ENCODE assay signal across 10 cellular contexts in genomic region chr17:45334231-45334630, GRCh38. TPM values are rescaled to one million over a fixed set of nuclear protein-coding genes. Genes with fewer than 3 reads are reported as not detected.
DNase-seq lines count a peak whose midpoint lies in the region; ATAC-seq and TF ChIP-seq lines count a peak whose summit lies in the region.
"Had no signal": no experiment of that assay in that cellular context is flagged by ENCODE, and none has a peak within 500 bp of the region (broad histone marks: within the 10 kb centered on the region; RNA-seq: fewer than 3 reads in every experiment).

No MANE protein-coding gene starts in this region.

- H2BK120ac ChIP-seq in H9 (ENCODE audit: low read depth, low read length, poor library complexity, severe bottlenecking) = no peak overlapping the region

- no peak overlapping the region for H3K4ac ChIP-seq in H9 (ENCODE audit: low read depth, low read length)

- no peak overlapping the region for H3K18ac ChIP-seq in H9 (ENCODE audit: insufficient read length, low read depth, low read length)

- H3K23ac ChIP-seq in H9 (ENCODE audit: insufficient read length, low read depth, low read length) = no peak overlapping the region

- CTCF ChIA-PET in activated CD4-positive, alpha-beta T cell treated with anti-CD3 and anti-CD28 coated beads for 36 hours (lab: Charles Lee) = interaction anchor here (0.5 to 1.8 kb wide), 4 partner anchors 8 to 57 kb away, joined by 3 to 5 read pairs (median 4); no protein-coding TSS in a partner anchor

- TF ChIP-seq CTCF in H9 (conservative IDR thresholded peaks at IDR 0.05) = no peak
- no peak for TF ChIP-seq CTCF in WERI-Rb-1 (IDR thresholded peaks at IDR 0.05; ENCODE audit: low read depth, low read length)

- H3K36me3 Mint-ChIP-seq in H9 (ENCODE audit: insufficient read depth in 1 of 3, low read depth in 3 of 3) = no peaks in the 10 kb centered on the region
- no peaks in the 10 kb centered on the region for H3K36me3 Mint-ChIP-seq in activated CD4-positive, alpha-beta T cell treated with anti-CD3 and anti-CD28 coated beads for 36 hours (ENCODE audit: low read depth)

- no peak overlapping the region for H4K91ac ChIP-seq in H9 (ENCODE audit: insufficient read length, low read depth, low read length)

- no CpG with 5 or more reads among the region's 1 CpG for WGBS in H9 (ENCODE audit: extremely low coverage, insufficient read length, low lambda C conversion rate)

- H3K27ac ChIP-seq in BLaER1 (no peak overlapping the region), H9 (ENCODE audit: insufficient read length, low read depth, low read length) (no peak overlapping the region), WERI-Rb-1 (no peak overlapping the region)
- H3K27ac ChIP-seq: SK-N-MC had no signal

- no peaks in the 10 kb centered on the region for H3K79me2 ChIP-seq in H9 (ENCODE audit: insufficient read depth, low read length)

- H3K79me1 ChIP-seq in H9 (ENCODE audit: insufficient read depth, low read depth, low read length, poor library complexity, severe bottlenecking) = no peaks in the 10 kb centered on the region

- H2BK12ac ChIP-seq in H9 (ENCODE audit: insufficient read length, low read depth, low read length) = no peak overlapping the region

- H3K27me3 ChIP-seq in BLaER1 = no peaks in the 10 kb centered on the region
- H3K27me3 ChIP-seq in H9 (ENCODE audit: insufficient read depth, low read length) = peaks cover 6% of the 10 kb centered on the region; the same call in 1 of the 2 replicates
- no peaks in the 10 kb centered on the region for H3K27me3 ChIP-seq in WERI-Rb-1 (ENCODE audit: insufficient read depth, low read depth, severe bottlenecking)

- H4K8ac ChIP-seq in H9 (replicated peaks; ENCODE audit: insufficient read length, low read depth, low read length) = no peak overlapping the region

- no peak overlapping the region for H2BK15ac ChIP-seq in H9 (ENCODE audit: low read depth, low read length)

- H3K36me3 ChIP-seq in BLaER1 (no peaks in the 10 kb centered on the region), WERI-Rb-1 (no peaks in the 10 kb centered on the region)

- no peaks in the 10 kb centered on the region for H3K9me3 ChIP-seq in BLaER1
- no peaks in the 10 kb centered on the region for H3K9me3 ChIP-seq in H9 (ENCODE audit: control insufficient read depth, low read depth, low read length)
- no peaks in the 10 kb centered on the region for H3K9me3 ChIP-seq in WERI-Rb-1 (ENCODE audit: severe bottlenecking)

- no peak overlapping the region for H2BK20ac ChIP-seq in H9 (ENCODE audit: low read depth, low read length, poor library complexity, severe bottlenecking)

- H3K4me1 ChIP-seq in BLaER1 (peaks cover 37% of the 10 kb centered on the region), H9 (ENCODE audit: insufficient read depth, low read length) (no peaks in the 10 kb centered on the region)

- DNase-seq in H9 (peak; percentile 24), NCI-H510A (lab: John Stamatoyannopoulos, UW) (peak; percentile 87), iPS-NIHi11 (ENCODE audit: low spot score) (peak; percentile 33), WERI-Rb-1 (no peak), GM19238 (ENCODE audit: insufficient read length, low spot score) (no peak)
- DNase-seq in effector CD4-positive, alpha-beta T cell = no peak
- no peak for DNase-seq in activated CD4-positive, alpha-beta T cell treated with anti-CD3 and anti-CD28 coated beads for 36 hours

- POLR2A ChIA-PET in activated CD4-positive, alpha-beta T cell treated with anti-CD3 and anti-CD28 coated beads for 36 hours (lab: Charles Lee) = interaction anchor here (1.0 kb wide), 1 partner anchor 17 kb away, joined by 3 read pairs; the partner anchor contains the start of gene MAP3K14

- H3T11ph ChIP-seq in H9 (ENCODE audit: low read length) = no peak overlapping the region

- H3K4me3 ChIP-seq in BLaER1 (no peak overlapping the region), WERI-Rb-1 (ENCODE audit: low read depth, low read length) (no peak overlapping the region)
- H3K4me3 ChIP-seq: lung, SK-N-MC had no signal

- no peaks in the 10 kb centered on the region for H3K23me2 ChIP-seq in H9 (ENCODE audit: insufficient read length, low read depth, low read length, poor library complexity, severe bottlenecking)

- peaks cover 35% of the 10 kb centered on the region for H3K27me3 Mint-ChIP-seq in H9 (ENCODE audit: low read depth)
- no peaks in the 10 kb centered on the region for H3K27me3 Mint-ChIP-seq in activated CD4-positive, alpha-beta T cell treated with anti-CD3 and anti-CD28 coated beads for 36 hours

- no peak overlapping the region for H2AFZ ChIP-seq in H9 (ENCODE audit: low read length)

- intact Hi-C loops in activated CD4-positive, alpha-beta T cell treated with anti-CD3 and anti-CD28 coated beads for 36 hours (cut with DNase I, micrococcal nuclease) = no loop called here

- peak overlapping the region; percentile 73 for H3K4me2 ChIP-seq in BLaER1
- no peak overlapping the region for H3K4me2 ChIP-seq in H9 (ENCODE audit: insufficient read depth, insufficient read length, low read length)

- no peak overlapping the region for H2BK5ac ChIP-seq in H9 (ENCODE audit: insufficient read length, low read length)

- H3K9ac ChIP-seq in BLaER1 (no peak overlapping the region), H9 (ENCODE audit: extremely low read depth, insufficient read length, low read length) (no peak overlapping the region)

- no peak overlapping the region for H3K4me3 Mint-ChIP-seq in H9
- H3K4me3 Mint-ChIP-seq in activated CD4-positive, alpha-beta T cell treated with anti-CD3 and anti-CD28 coated beads for 36 hours = no peak overlapping the region

- H3K14ac ChIP-seq in H9 (ENCODE audit: insufficient read depth, low read length) = no peak overlapping the region

- no peak overlapping the region for H4K5ac ChIP-seq in H9 (ENCODE audit: insufficient read length, low read depth, low read length)

- H4K20me1 ChIP-seq in BLaER1 (no peaks in the 10 kb centered on the region), H9 (ENCODE audit: control insufficient read depth, insufficient read depth, insufficient read length) (no peaks in the 10 kb centered on the region)

- peaks cover 22 to 23% of the 10 kb centered on the region in 2 experiments for H3K4me1 Mint-ChIP-seq in H9
- peaks cover 14% of the 10 kb centered on the region for H3K4me1 Mint-ChIP-seq in activated CD4-positive, alpha-beta T cell treated with anti-CD3 and anti-CD28 coated beads for 36 hours

- H3K9me3 Mint-ChIP-seq in H9 = no peaks in the 10 kb centered on the region; a peak in 1 of 5 replicates
- H3K9me3 Mint-ChIP-seq in activated CD4-positive, alpha-beta T cell treated with anti-CD3 and anti-CD28 coated beads for 36 hours (ENCODE audit: low read depth) = no peaks in the 10 kb centered on the region

- H3K27ac Mint-ChIP-seq in H9 = no peak overlapping the region
- H3K27ac Mint-ChIP-seq in activated CD4-positive, alpha-beta T cell treated with anti-CD3 and anti-CD28 coated beads for 36 hours = no peak overlapping the region

- no peak overlapping the region for H3K56ac ChIP-seq in H9 (ENCODE audit: insufficient read length, low read depth, low read length)

- H2AK5ac ChIP-seq in H9 (ENCODE audit: insufficient read length, low read length) = no peak overlapping the region

- no peak for ATAC-seq in activated CD4-positive, alpha-beta T cell treated with anti-CD3 and anti-CD28 coated beads for 36 hours

RNA-seq across cellular contexts. Expression of gene MAP3K14, which starts 17.4 kb away (rescaled TPM):
- total RNA-seq in H9 (2021) = 7.6 and 7.8 TPM in 2 replicates
- 10 to 100 TPM; 50.3 to 52.5 TPM for total RNA-seq in activated CD4-positive, alpha-beta T cell treated with anti-CD3 and anti-CD28 coated beads for 36 hours

Comparison
In these comparisons a context has a peak if more than half of its experiments do, and no peak if none do; other contexts are left out.
1. DNase-seq: peak in H9 (single experiment), NCI-H510A (single experiment) and iPS-NIHi11 (single experiment); none in WERI-Rb-1 (single experiment), effector CD4-positive, alpha-beta T cell (single experiment), activated CD4-positive, alpha-beta T cell treated with anti-CD3 and anti-CD28 coated beads for 36 hours (single experiment) and GM19238 (single experiment).